1 cellular context compared by ENCODE assay signal in the genomic region with DNA sequence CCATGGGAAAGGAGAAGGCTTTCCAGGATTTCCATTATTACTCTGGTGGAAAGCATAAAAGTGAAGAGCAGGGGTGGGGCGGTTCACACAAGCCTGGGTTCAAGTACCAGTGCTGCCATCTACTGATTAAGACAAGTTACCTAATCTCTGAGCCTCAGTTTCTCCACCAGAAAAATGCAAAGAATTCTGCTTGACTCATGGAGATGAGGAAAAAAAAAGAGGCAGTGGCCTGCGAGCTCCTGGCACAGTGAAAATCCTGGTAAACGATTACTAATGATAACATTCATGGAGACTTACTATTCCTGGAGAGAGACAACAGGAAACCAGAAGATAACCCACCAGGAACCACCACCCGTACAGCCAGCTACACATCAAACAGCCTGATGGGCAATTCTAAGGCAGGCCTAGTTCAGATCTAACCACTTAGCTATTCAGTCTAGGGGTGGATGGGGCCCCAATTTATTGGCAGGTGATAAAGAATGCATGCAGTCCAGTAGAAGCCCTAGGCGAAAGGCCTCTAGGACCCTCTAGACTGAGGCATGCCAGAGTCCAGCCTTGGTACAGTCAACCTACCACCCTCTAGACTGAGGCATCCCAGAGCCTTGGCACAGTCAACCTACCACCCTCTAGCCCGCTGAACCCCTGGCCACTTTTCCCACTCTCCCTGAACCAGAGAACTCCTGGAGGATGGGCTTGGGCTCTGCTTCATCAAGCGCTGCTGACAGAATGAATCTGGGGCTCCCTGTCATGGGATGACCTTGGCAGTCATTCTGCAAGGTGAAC.
TF ChIP-seq lines count a peak whose summit lies in the region.

No MANE protein-coding gene starts in this region.

TF ChIP-seq in H1, 55 proteins besides CTCF, POLR2A, EP300 and RAD21:
- TF ChIP-seq JUN (IDR thresholded peaks at IDR 0.05; ENCODE audit: low read depth, low read length) (no peak), POLR2AphosphoS5 (IDR thresholded peaks at IDR 0.05; ENCODE audit: low read depth, low read length) (peak; percentile 78), TEAD4 (IDR thresholded peaks at IDR 0.05; ENCODE audit: low read depth, low read length) (0 out of 2 replicates have a peak, but pooled peaks have one; percentile 50)
